Comparison of ENCODE assay signal across 27 cellular contexts in the genomic region with DNA sequence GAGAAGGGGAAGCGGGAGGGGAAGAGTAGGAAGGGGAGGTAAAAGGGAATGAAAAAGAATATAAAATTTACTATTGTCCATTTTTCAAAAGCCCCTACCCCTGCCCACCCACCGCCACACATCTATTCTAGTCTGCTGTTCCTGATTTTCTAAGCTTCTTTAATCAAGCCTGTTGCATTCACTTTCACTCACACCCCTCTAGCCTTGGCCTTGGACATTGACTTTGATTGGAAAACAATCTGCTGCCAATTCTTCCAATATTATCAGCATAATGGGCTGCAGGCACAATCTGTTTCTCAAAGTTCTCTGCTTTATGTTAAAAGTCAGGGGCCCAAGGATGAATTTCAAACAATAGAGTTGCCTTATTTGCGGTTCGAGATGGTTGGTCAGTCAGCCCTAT.
"Had no signal": no experiment of that assay in that cellular context is flagged by ENCODE, and none has a peak within 500 bp of the region (broad histone marks: within the 10 kb centered on the region; RNA-seq: fewer than 3 reads in every experiment).

No MANE protein-coding gene starts in this region.

- H3K27ac Mint-ChIP-seq: activated B cell treated with CpG ODN at 0.5 μM for 24 hours; activated CD4-positive, alpha-beta T cell treated with anti-CD3 and anti-CD28 coated beads for 36 hours; activated naive CD4-positive, alpha-beta T cell treated with anti-CD3 and anti-CD28 coated beads, Interleukin-2, amount 50 U/mL, for 72 hours; activated T-cell treated with anti-CD3 and anti-CD28 coated beads, Interleukin-2, amount 50 U/mL, for 24 hours; activated T-helper 17 cell treated with anti-CD3 and anti-CD28 coated beads, Interleukin-2, amount 50 U/mL, for 72 hours; effector memory CD8-positive, alpha-beta T cell; memory B cell; T-helper 17 cell had no signal

- H3K27me3 Mint-ChIP-seq: memory B cell had no signal

- H3K36me3 ChIP-seq: breast epithelium, colonic mucosa, esophagus muscularis mucosa, gastroesophageal sphincter, heart right ventricle, neutrophil, thyroid gland had no signal

- H3K27me3 ChIP-seq: breast epithelium, colonic mucosa, esophagus muscularis mucosa, gastroesophageal sphincter, thyroid gland had no signal

- H3K9me3 Mint-ChIP-seq: activated B cell treated with CpG ODN at 0.5 μM for 24 hours; activated naive CD4-positive, alpha-beta T cell treated with anti-CD3 and anti-CD28 coated beads, Interleukin-2, amount 50 U/mL, for 72 hours; activated T-cell treated with anti-CD3 and anti-CD28 coated beads, Interleukin-2, amount 50 U/mL, for 24 hours; activated T-helper 17 cell treated with anti-CD3 and anti-CD28 coated beads, Interleukin-2, amount 50 U/mL, for 72 hours; central memory CD8-positive, alpha-beta T cell; effector memory CD8-positive, alpha-beta T cell; memory B cell had no signal

- H3K4me1 ChIP-seq: breast epithelium, colonic mucosa, esophagus muscularis mucosa, gastroesophageal sphincter had no signal

- H3K27ac ChIP-seq: breast epithelium, colonic mucosa, dorsolateral prefrontal cortex, esophagus muscularis mucosa, gastroesophageal sphincter, neutrophil, thyroid gland had no signal

- ATAC-seq: activated CD4-positive, alpha-beta T cell treated with anti-CD3 and anti-CD28 coated beads for 36 hours; activated naive CD4-positive, alpha-beta T cell treated with anti-CD3 and anti-CD28 coated beads, Interleukin-2, amount 50 U/mL, for 72 hours; activated T-helper 17 cell treated with anti-CD3 and anti-CD28 coated beads, Interleukin-2, amount 50 U/mL, for 72 hours; effector memory CD8-positive, alpha-beta T cell; gastroesophageal sphincter; stimulated activated naive CD8-positive, alpha-beta T cell treated with anti-CD3 and anti-CD28 coated beads, Interleukin-15, Interleukin-2, amounts not matched to agents 100 U/mL and 50 U/mL, for 24 hours; T-helper 17 cell had no signal

- H3K36me3 Mint-ChIP-seq: activated naive CD4-positive, alpha-beta T cell treated with anti-CD3 and anti-CD28 coated beads, Interleukin-2, amount 50 U/mL, for 72 hours; memory B cell had no signal

- H3K4me3 ChIP-seq: breast epithelium, colonic mucosa, dorsolateral prefrontal cortex, esophagus muscularis mucosa, gastroesophageal sphincter, heart right ventricle, thyroid gland had no signal

- H3K4me3 Mint-ChIP-seq: activated B cell treated with CpG ODN at 0.5 μM for 24 hours; activated CD4-positive, alpha-beta T cell treated with anti-CD3 and anti-CD28 coated beads for 36 hours; activated T-cell treated with anti-CD3 and anti-CD28 coated beads, Interleukin-2, amount 50 U/mL, for 24 hours; activated T-helper 17 cell treated with anti-CD3 and anti-CD28 coated beads, Interleukin-2, amount 50 U/mL, for 72 hours; central memory CD8-positive, alpha-beta T cell; effector memory CD8-positive, alpha-beta T cell; memory B cell; nephron; T-helper 17 cell had no signal

- DNase-seq: activated B cell treated with CpG ODN at 0.5 μM for 24 hours; activated CD4-positive, alpha-beta T cell treated with anti-CD3 and anti-CD28 coated beads for 36 hours; activated CD4-positive, alpha-beta T cell treated with anti-CD3 and anti-CD28 coated beads, Interleukin-2, amount 50 U/mL, for 4 hours; activated CD8-positive, alpha-beta memory T cell treated with anti-CD3 and anti-CD28 coated beads for 24 hours; activated CD8-positive, alpha-beta memory T cell treated with anti-CD3 and anti-CD28 coated beads, Interleukin-2, amount 50 U/mL, for 4 hours; activated T-cell treated with anti-CD3 and anti-CD28 coated beads, Interleukin-2, amount 50 U/mL, for 24 hours; aorta; colonic mucosa; dorsolateral prefrontal cortex; effector memory CD8-positive, alpha-beta T cell; heart right ventricle; islet precursor cell; left cardiac atrium; stimulated activated CD4-positive, alpha-beta T cell treated with anti-CD3 and anti-CD28 coated beads, Interleukin-4, amount 100 ng/mL, for 4 hours; stimulated activated naive CD8-positive, alpha-beta T cell treated with anti-CD3 and anti-CD28 coated beads, Interleukin-15, Interleukin-2, amounts not matched to agents 100 U/mL and 50 U/mL, for 24 hours; T-helper 17 cell had no signal

- H3K4me1 Mint-ChIP-seq: activated B cell treated with CpG ODN at 0.5 μM for 24 hours; activated T-helper 17 cell treated with anti-CD3 and anti-CD28 coated beads, Interleukin-2, amount 50 U/mL, for 72 hours; central memory CD8-positive, alpha-beta T cell; memory B cell; T-helper 17 cell had no signal

- FAIRE-seq: endothelial cell of umbilical vein had no signal

- H3K9me3 ChIP-seq: breast epithelium, colonic mucosa, esophagus muscularis mucosa, gastroesophageal sphincter, neutrophil, thyroid gland had no signal
